In genomic region chr2:181183878-181184553, GRCh38 we compare ENCODE assay signal across 11 cellular contexts.
A peak's percentile ranks its signal among the peaks of the same experiment; 100 is the strongest.
DNase-seq lines count a peak whose midpoint lies in the region; ATAC-seq and TF ChIP-seq lines count a peak whose summit lies in the region.
"Had no signal": no experiment of that assay in that cellular context is flagged by ENCODE, and none has a peak within 500 bp of the region (broad histone marks: within the 10 kb centered on the region; RNA-seq: fewer than 3 reads in every experiment).

No MANE protein-coding gene starts in this region.

- H3K27me3 ChIP-seq in trophoblast cell (ENCODE audit: insufficient read depth, low read length) (no peaks in the 10 kb centered on the region), esophagus squamous epithelium (no peaks in the 10 kb centered on the region)
- H3K27me3 ChIP-seq: dorsolateral prefrontal cortex had no signal

- H2BK5ac ChIP-seq in trophoblast cell (ENCODE audit: low read depth, low read length, poor library complexity): no peak overlapping the region

- no peak overlapping the region for H3K23ac ChIP-seq in trophoblast cell (ENCODE audit: low read length)

- H4K91ac ChIP-seq in trophoblast cell (ENCODE audit: low read depth, low read length): no peak overlapping the region

- no peak overlapping the region for H4K12ac ChIP-seq in trophoblast cell (ENCODE audit: low read depth, low read length)

- H2BK12ac ChIP-seq in trophoblast cell (ENCODE audit: low read length): no peak overlapping the region

- H4K8ac ChIP-seq in trophoblast cell (ENCODE audit: low read depth, low read length): no peak overlapping the region

- no peak overlapping the region for H2AK5ac ChIP-seq in trophoblast cell (ENCODE audit: low read length)

- TF ChIP-seq CTCF in choroid plexus epithelial cell (conservative IDR thresholded peaks at IDR 0.05; ENCODE audit: low read depth, low read length): no peak
- TF ChIP-seq CTCF in esophagus squamous epithelium (IDR thresholded peaks at IDR 0.05): no peak
- TF ChIP-seq CTCF in omental fat pad (IDR thresholded peaks at IDR 0.05): no peak

- DNase-seq in choroid plexus epithelial cell (ENCODE audit: low read depth) (peak; percentile 66), trophoblast cell (no peak), esophagus squamous epithelium (lab: John Stamatoyannopoulos, UW) (no peak), omental fat pad (ENCODE audit: low spot score) (no peak), SK-N-DZ (ENCODE audit: low spot score) (no peak)
- DNase-seq: activated CD4-positive, alpha-beta T cell treated with anti-CD3 and anti-CD28 coated beads, Interleukin-2, amount 50 U/mL, for 48 hours; dorsolateral prefrontal cortex; stimulated activated CD4-positive, alpha-beta T cell treated with anti-CD3 and anti-CD28 coated beads, Interleukin-2, amount 100 ng/mL, for 24 hours had no signal

- TF ChIP-seq POLR2A in esophagus squamous epithelium (IDR thresholded peaks at IDR 0.05): no peak

- intact Hi-C loops in esophagus squamous epithelium (cut with DNase I): no loop called here

- H3K18ac ChIP-seq in trophoblast cell (ENCODE audit: low read length): no peak overlapping the region

- ATAC-seq in GM18511 (IDR thresholded peaks at IDR 0.05; ENCODE audit: unreplicated experiment): peak; percentile 100
- peak; percentile 97 for ATAC-seq in GM21619 (IDR thresholded peaks at IDR 0.05; ENCODE audit: unreplicated experiment)
- ATAC-seq in HG03457 (IDR thresholded peaks at IDR 0.05; ENCODE audit: unreplicated experiment): peak; percentile 93
- ATAC-seq in omental fat pad (ENCODE audit: low FRiP score): no peak

- no peak overlapping the region for H3K27ac ChIP-seq in trophoblast cell (ENCODE audit: low read depth, low read length)
- no peak overlapping the region for H3K27ac ChIP-seq in esophagus squamous epithelium
- H3K27ac ChIP-seq: dorsolateral prefrontal cortex had no signal

- H3K36me3 ChIP-seq in trophoblast cell (ENCODE audit: control insufficient read depth in 1 of 2, insufficient read depth in 2 of 2, low read length in 2 of 2) (no peaks in the 10 kb centered on the region), esophagus squamous epithelium (no peaks in the 10 kb centered on the region)

- H3K4me2 ChIP-seq in trophoblast cell (ENCODE audit: low read length): no peak overlapping the region

- no peak overlapping the region for H2AFZ ChIP-seq in trophoblast cell (ENCODE audit: insufficient read depth, low read length, poor library complexity)

- H3K4me3 ChIP-seq in choroid plexus epithelial cell (ENCODE audit: low read depth, low read length): no peak overlapping the region
- H3K4me3 ChIP-seq in trophoblast cell (ENCODE audit: low read depth, low read length): no peak overlapping the region
- H3K4me3 ChIP-seq in esophagus squamous epithelium: no peak overlapping the region
- H3K4me3 ChIP-seq: dorsolateral prefrontal cortex had no signal

- no peaks in the 10 kb centered on the region for H3K9me3 ChIP-seq in trophoblast cell (ENCODE audit: insufficient read depth, low read depth, low read length)
- H3K9me3 ChIP-seq in esophagus squamous epithelium: no peaks in the 10 kb centered on the region

- no peak overlapping the region for H3K4ac ChIP-seq in trophoblast cell (ENCODE audit: low read depth, low read length)

- H3K14ac ChIP-seq in trophoblast cell (ENCODE audit: low read length): no peak overlapping the region

- H3K9ac ChIP-seq in trophoblast cell (ENCODE audit: low read length): no peak overlapping the region

- H3K4me1 ChIP-seq in trophoblast cell (ENCODE audit: control insufficient read depth in 1 of 2, insufficient read depth in 2 of 2, low read length in 2 of 2): no peaks in the 10 kb centered on the region
- H3K4me1 ChIP-seq in esophagus squamous epithelium: no peaks in the 10 kb centered on the region

- H3K79me2 ChIP-seq in trophoblast cell (ENCODE audit: control insufficient read depth, insufficient read depth, low read length, poor library complexity): no peaks in the 10 kb centered on the region

- no peak overlapping the region for H2BK120ac ChIP-seq in trophoblast cell (ENCODE audit: insufficient read depth, low read length, poor library complexity)

- WGBS in trophoblast cell (ENCODE audit: extremely low coverage, insufficient coverage, insufficient read length): no CpG with 5 or more reads among the region's 4 CpGs
- 61 to 75% methylated on average over 4 of the region's 4 CpGs for WGBS in esophagus squamous epithelium, 2 donors

- H3K79me1 ChIP-seq in trophoblast cell (ENCODE audit: low read length): no peaks in the 10 kb centered on the region
